ENCODE assay signal across 25 cellular contexts in genomic region chr6:121515615-121516265, GRCh38.
DNase-seq lines count a peak whose midpoint lies in the region; TF ChIP-seq lines count a peak whose summit lies in the region.
"Had no signal": no experiment of that assay in that cellular context is flagged by ENCODE, and none has a peak within 500 bp of the region (broad histone marks: within the 10 kb centered on the region; RNA-seq: fewer than 3 reads in every experiment).

No MANE protein-coding gene starts in this region.

- no peak overlapping the region for H3K4me3 ChIP-seq in ACC112 (ENCODE audit: low read depth, low read length)
- H3K4me3 ChIP-seq in brain microvascular endothelial cell (ENCODE audit: low read depth, low read length) = no peak overlapping the region
- H3K4me3 ChIP-seq: BLaER1 treated with 17β-estradiol and CSF1 and Interleukin-3, amounts not matched to agents 10 nM and 100 nM; PC-9; spleen; thoracic aorta; vagina had no signal

- in situ Hi-C loops in brain microvascular endothelial cell (cut with HindIII; ENCODE audit: low pct_ligation_motif_present, low sequenced_read_pairs) = no loop called here

- TF ChIP-seq CTCF in brain microvascular endothelial cell (IDR thresholded peaks at IDR 0.05; ENCODE audit: low read depth, low read length, missing control alignments) = no peak

- H3K36me3 ChIP-seq in ACC112 (ENCODE audit: insufficient read depth, low read length) = no peaks in the 10 kb centered on the region
- no peaks in the 10 kb centered on the region for H3K36me3 ChIP-seq in brain microvascular endothelial cell (replicated peaks)
- H3K36me3 ChIP-seq: BLaER1 treated with 17β-estradiol and CSF1 and Interleukin-3, amounts not matched to agents 10 nM and 100 nM; spleen; thoracic aorta; vagina had no signal

- peaks cover 9% of the 10 kb centered on the region for H3K4me1 ChIP-seq in ACC112 (ENCODE audit: control insufficient read depth, insufficient read depth, low read length, unreplicated experiment)
- H3K4me1 ChIP-seq: BLaER1 treated with 17β-estradiol and CSF1 and Interleukin-3, amounts not matched to agents 10 nM and 100 nM; spleen had no signal

- H2AFZ ChIP-seq in ACC112 (ENCODE audit: low read length, unreplicated experiment) = peak overlapping the region; percentile 5
- H2AFZ ChIP-seq: PC-9 had no signal

- no peaks in the 10 kb centered on the region for H3K27me3 ChIP-seq in ACC112 (ENCODE audit: insufficient read depth, low read length)
- no peaks in the 10 kb centered on the region for H3K27me3 ChIP-seq in brain microvascular endothelial cell (replicated peaks)
- H3K27me3 ChIP-seq: BLaER1 treated with 17β-estradiol and CSF1 and Interleukin-3, amounts not matched to agents 10 nM and 100 nM; spleen; vagina had no signal

- H3K27ac ChIP-seq in ACC112 (ENCODE audit: low read depth, low read length) (peak overlapping the region; percentile 24), brain microvascular endothelial cell (peak overlapping the region; percentile 94)
- H3K27ac ChIP-seq: BLaER1 treated with 17β-estradiol and CSF1 and Interleukin-3, amounts not matched to agents 10 nM and 100 nM; PC-9; spleen; vagina had no signal

- H3K79me2 ChIP-seq in ACC112 (ENCODE audit: control insufficient read depth, insufficient read depth, low read length, unreplicated experiment) = no peaks in the 10 kb centered on the region

- DNase-seq in HT1080 (ENCODE audit: low read depth) (peak; percentile 38), brain microvascular endothelial cell (peak; percentile 86), iris pigment epithelial cell (ENCODE audit: low read depth) (peak; percentile 45), D341Med (ENCODE audit: low spot score) (no peak), HuH-7 (ENCODE audit: low spot score) (no peak), NCI-H1436 treated with DMSO at 0.1 percent for 48 hours (lab: John Stamatoyannopoulos, UW) (no peak)
- no peak for DNase-seq in activated CD4-positive, alpha-beta T cell treated with anti-CD3 and anti-CD28 coated beads for 1 hour
- DNase-seq: ACHN; activated CD4-positive, alpha-beta T cell treated with anti-CD3 and anti-CD28 coated beads for 36 hours; activated CD8-positive, alpha-beta memory T cell treated with anti-CD3 and anti-CD28 coated beads for 24 hours; activated T-cell treated with anti-CD3 and anti-CD28 coated beads, Interleukin-2, amount 50 U/mL, for 4 hours; KBM-7; naive thymus-derived CD8-positive, alpha-beta T cell; NCI-H146; NCI-H510A treated with DMSO at 0.1 percent for 48 hours; occipital lobe; PC-9; SHP77 treated with DMSO at 0.1 percent for 48 hours; spleen; stimulated activated CD4-positive, alpha-beta T cell treated with anti-CD3 and anti-CD28 coated beads, Interleukin-2, amount 100 ng/mL, for 48 hours; stimulated activated naive CD4-positive, alpha-beta T cell had no signal

Comparison
In these comparisons a context has a peak if more than half of its experiments do, and no peak if none do; other contexts are left out.
1. DNase-seq: peak in HT1080 (single experiment), brain microvascular endothelial cell (single experiment) and iris pigment epithelial cell (single experiment); none in D341Med (single experiment), HuH-7 (single experiment), NCI-H1436 treated with DMSO at 0.1 percent for 48 hours (single experiment) and activated CD4-positive, alpha-beta T cell treated with anti-CD3 and anti-CD28 coated beads for 1 hour (single experiment).